13 cellular contexts compared by ENCODE assay signal in the genomic region with DNA sequence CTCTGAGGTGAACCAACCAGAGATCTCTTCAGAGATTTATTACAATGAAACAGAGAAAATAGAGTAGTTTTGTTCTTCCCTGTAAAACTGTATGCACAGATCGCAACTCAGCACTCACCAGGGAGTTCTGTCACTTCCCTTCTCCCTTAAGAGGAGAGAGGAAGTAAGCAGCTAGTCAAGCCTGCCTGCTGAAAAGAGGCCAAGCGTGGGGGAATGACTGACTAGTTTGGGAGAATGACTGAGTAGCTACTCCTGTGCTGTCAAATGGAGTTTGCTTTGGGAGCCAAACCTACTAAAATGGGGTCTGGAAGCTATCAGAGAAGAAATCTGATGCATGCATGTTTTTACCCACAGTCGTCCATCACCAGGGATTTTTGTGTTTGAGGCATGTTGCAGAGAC. TPM values are rescaled to one million over a fixed set of nuclear protein-coding genes. Genes with fewer than 3 reads are reported as not detected.
DNase-seq lines count a peak whose midpoint lies in the region; ATAC-seq, FAIRE-seq and TF ChIP-seq lines count a peak whose summit lies in the region.
"Had no signal": no experiment of that assay in that cellular context is flagged by ENCODE, and none has a peak within 500 bp of the region (broad histone marks: within the 10 kb centered on the region; RNA-seq: fewer than 3 reads in every experiment).

No MANE protein-coding gene starts in this region.

- H3K27me3 ChIP-seq in astrocyte (ENCODE audit: insufficient read depth, low read length) (no peaks in the 10 kb centered on the region), BE2C (no peaks in the 10 kb centered on the region)
- H3K27me3 ChIP-seq: SJSA1 had no signal

- H3K27ac ChIP-seq in astrocyte (ENCODE audit: low read depth, low read length) = no peak overlapping the region
- H3K27ac ChIP-seq: SJSA1 had no signal

- H3K27me3 Mint-ChIP-seq in CD14-positive monocyte (ENCODE audit: low read depth in 3 of 3) (no peaks in the 10 kb centered on the region), astrocyte (ENCODE audit: low read depth, unreplicated experiment) (no peaks in the 10 kb centered on the region), mesothelial cell of epicardium (ENCODE audit: low read depth) (no peaks in the 10 kb centered on the region)

- H3K4me3 Mint-ChIP-seq in CD14-positive monocyte (peak overlapping the region in 1 of 2 donors; percentile 79), astrocyte (ENCODE audit: unreplicated experiment) (no peak overlapping the region), mesothelial cell of epicardium (peak overlapping the region; percentile 30)
- H3K4me3 Mint-ChIP-seq: CD8-positive, alpha-beta memory T cell had no signal

- ATAC-seq in HG02852 (IDR thresholded peaks at IDR 0.05; ENCODE audit: unreplicated experiment) = peak; percentile 38
- ATAC-seq in GM21381 (IDR thresholded peaks at IDR 0.05; ENCODE audit: unreplicated experiment) = no peak
- no peak for ATAC-seq in GM18858 (IDR thresholded peaks at IDR 0.05; ENCODE audit: unreplicated experiment)
- no peak for ATAC-seq in HG03378 (IDR thresholded peaks at IDR 0.05; ENCODE audit: unreplicated experiment)

- FAIRE-seq in astrocyte (lab: Jason Lieb, UNC) = peak; percentile 95

- TF ChIP-seq CTCF in CD14-positive monocyte (IDR thresholded peaks at IDR 0.05) (no peak), astrocyte (IDR thresholded peaks at IDR 0.05; ENCODE audit: insufficient read depth, low read depth, low read length) (no peak), mesothelial cell of epicardium (IDR thresholded peaks at IDR 0.05; ENCODE audit: unreplicated experiment) (no peak), BE2C (IDR thresholded peaks at IDR 0.05; ENCODE audit: low read depth, low read length) (no peak)

- H3K9me3 ChIP-seq in astrocyte (ENCODE audit: insufficient read depth, low read depth, low read length) (no peaks in the 10 kb centered on the region), BE2C (no peaks in the 10 kb centered on the region)
- H3K9me3 ChIP-seq: SJSA1 had no signal

- no peak overlapping the region for H3K9ac ChIP-seq in astrocyte (ENCODE audit: low read length)

- H3K9me3 Mint-ChIP-seq in CD14-positive monocyte (peaks cover 0 to 1% (median 0%) of the 10 kb centered on the region in 7 donors), astrocyte (ENCODE audit: unreplicated experiment) (no peaks in the 10 kb centered on the region), mesothelial cell of epicardium (peaks cover 8% of the 10 kb centered on the region)
- H3K9me3 Mint-ChIP-seq: CD8-positive, alpha-beta memory T cell had no signal

- H3K36me3 ChIP-seq in astrocyte (ENCODE audit: insufficient read depth, low read length) (no peaks in the 10 kb centered on the region), BE2C (no peaks in the 10 kb centered on the region)
- H3K36me3 ChIP-seq: SJSA1 had no signal

- H3K4me1 Mint-ChIP-seq in CD14-positive monocyte (peaks cover 12% of the 10 kb centered on the region), astrocyte (ENCODE audit: low read depth, unreplicated experiment) (peaks cover 8% of the 10 kb centered on the region), mesothelial cell of epicardium (peaks cover 30% of the 10 kb centered on the region)

- H3K36me3 Mint-ChIP-seq in CD14-positive monocyte = no peaks in the 10 kb centered on the region
- no peaks in the 10 kb centered on the region for H3K36me3 Mint-ChIP-seq in astrocyte (ENCODE audit: low read depth, unreplicated experiment)
- peaks cover 3% of the 10 kb centered on the region for H3K36me3 Mint-ChIP-seq in mesothelial cell of epicardium
- H3K36me3 Mint-ChIP-seq: CD8-positive, alpha-beta memory T cell had no signal

- no peak overlapping the region for H3K4me3 ChIP-seq in astrocyte (ENCODE audit: insufficient read depth, low read depth, low read length)
- H3K4me3 ChIP-seq in BE2C (ENCODE audit: low read depth, low read length) = no peak overlapping the region
- H3K4me3 ChIP-seq: SJSA1 had no signal

- no peaks in the 10 kb centered on the region for H4K20me1 ChIP-seq in astrocyte (ENCODE audit: insufficient read depth, low read length)

- H3K79me2 ChIP-seq in astrocyte (ENCODE audit: insufficient read depth, low read length) = no peaks in the 10 kb centered on the region

- intact Hi-C loops in CD14-positive monocyte (cut with micrococcal nuclease) = no loop called here

- peak overlapping the region; percentile 22 for H3K4me2 ChIP-seq in astrocyte (ENCODE audit: low read length)

- DNase-seq in CD14-positive monocyte (ENCODE audit: low spot score) (no peak), astrocyte (ENCODE audit: low read depth) (peak; percentile 21), mesothelial cell of epicardium (ENCODE audit: low spot score in 2 of 2, unreplicated experiment in 2 of 2) (no peak), BE2C (no peak)
- DNase-seq: activated CD4-positive, alpha-beta T cell treated with anti-CD3 and anti-CD28 coated beads for 48 hours; CD8-positive, alpha-beta memory T cell; dermis blood vessel endothelial cell; NCI-H446 had no signal

- H3K4me1 ChIP-seq in astrocyte (ENCODE audit: insufficient read depth, low read length) (no peaks in the 10 kb centered on the region), BE2C (no peaks in the 10 kb centered on the region; the same call in 1 of the 2 replicates)
- H3K4me1 ChIP-seq: SJSA1 had no signal

- H2AFZ ChIP-seq in astrocyte (ENCODE audit: low read depth, low read length) = peak overlapping the region; percentile 26

- H3K27ac Mint-ChIP-seq in CD14-positive monocyte = peak overlapping the region in 4 of 7 donors; percentile 66 to 89 (median 72)
- H3K27ac Mint-ChIP-seq in astrocyte (ENCODE audit: unreplicated experiment) = peak overlapping the region; percentile 41
- peak overlapping the region; percentile 91 for H3K27ac Mint-ChIP-seq in mesothelial cell of epicardium

RNA-seq across cellular contexts. Expression of a gene that starts 54.5 kb away (rescaled TPM):
- not detected for polyA plus RNA-seq in CD14-positive monocyte
- total RNA-seq in astrocyte (0.23 and 0.29 TPM in 2 replicates), mesothelial cell of epicardium (1.1 to 1.9 TPM (median 1.4 TPM) in 3 replicates)
- not detected for polyA plus RNA-seq in BE2C (2012; ENCODE audit: insufficient read depth, insufficient read length, low read depth)
- total RNA-seq: SJSA1 had no signal

Comparison
In these comparisons a context has a peak if more than half of its experiments do, and no peak if none do; other contexts are left out.
1. H3K27ac Mint-ChIP-seq: peak in every context shown above with its lines; median percentile 91 in mesothelial cell of epicardium; 72 in CD14-positive monocyte; 41 in astrocyte.